31 cellular contexts compared by ENCODE assay signal in the genomic region with DNA sequence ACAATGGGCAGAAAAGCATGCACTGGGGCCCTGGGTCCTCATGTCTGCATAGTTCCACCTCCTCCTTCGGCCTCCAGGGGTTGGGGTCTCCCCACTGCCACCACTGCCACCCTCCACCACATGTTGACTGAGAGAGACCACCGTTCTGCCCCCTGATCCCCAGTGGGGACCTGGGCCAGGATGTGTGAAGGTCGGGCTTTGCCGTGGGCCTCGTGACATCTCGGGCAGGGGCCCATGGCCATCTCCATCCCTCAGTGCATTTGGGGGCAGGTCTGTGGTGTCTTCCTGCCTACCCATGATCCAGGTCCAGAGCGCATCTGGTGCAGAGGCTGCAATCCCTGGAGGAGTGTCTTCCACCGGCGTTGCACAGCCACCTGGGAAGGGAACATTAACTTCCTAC.
"Had no signal": no experiment of that assay in that cellular context is flagged by ENCODE, and none has a peak within 500 bp of the region (broad histone marks: within the 10 kb centered on the region; RNA-seq: fewer than 3 reads in every experiment).

No MANE protein-coding gene starts in this region.

- H3K9me3 ChIP-seq: body of pancreas, breast epithelium had no signal

- H3K27me3 ChIP-seq: body of pancreas, brain microvascular endothelial cell, breast epithelium had no signal

- DNase-seq: activated CD4-positive, alpha-beta memory T cell treated with anti-CD3 and anti-CD28 coated beads for 36 hours; activated CD4-positive, alpha-beta T cell treated with anti-CD3 and anti-CD28 coated beads for 4 hours; activated CD4-positive, alpha-beta T cell treated with anti-CD3 and anti-CD28 coated beads, Interleukin-2, amount 50 U/mL, for 1 hour; activated CD4-positive, alpha-beta T cell treated with anti-CD3 and anti-CD28 coated beads, Interleukin-2, amount 50 U/mL, for 4 hours; activated CD4-positive, CD25-positive, alpha-beta regulatory T cell; activated CD8-positive, alpha-beta memory T cell treated with anti-CD3 and anti-CD28 coated beads, Interleukin-2, amount 50 U/mL, for 4 hours; activated CD8-positive, alpha-beta T cell treated with anti-CD3 and anti-CD28 coated beads for 36 hours; activated effector memory CD4-positive, alpha-beta T cell treated with Interleukin-2 at 50 U/mL for 16 hours; activated gamma-delta T cell; activated naive CD4-positive, alpha-beta T cell treated with anti-CD3 and anti-CD28 coated beads, Interleukin-2, amount 10 ng/mL, durations not matched to agents 7 days and 5 days; activated naive CD4-positive, alpha-beta T cell treated with Interleukin-2 at 50 U/mL for 16 hours; activated naive CD8-positive, alpha-beta T cell treated with anti-CD3 and anti-CD28 coated beads, Interleukin-2, amount 10 ng/mL, durations not matched to agents 7 days and 5 days; activated naive CD8-positive, alpha-beta T cell treated with anti-CD3 and anti-CD28 coated beads, Interleukin-2, amount 50 U/mL, for 24 hours; activated T-cell treated with anti-CD3 and anti-CD28 coated beads for 4 hours; activated T-cell treated with anti-CD3 and anti-CD28 coated beads, Interleukin-2, amount 50 U/mL, for 1 hour; activated T-cell treated with anti-CD3 and anti-CD28 coated beads, Interleukin-2, amount 50 U/mL, for 48 hours; amygdala; anterior cingulate cortex; body of pancreas; brain microvascular endothelial cell; central memory CD4-positive, alpha-beta T cell; SW 1271; T-helper 1 cell; T-helper 2 cell; T-helper 9 cell; WERI-Rb-1 had no signal

- H3K36me3 ChIP-seq: brain microvascular endothelial cell, breast epithelium, WERI-Rb-1 had no signal

- H3K27ac ChIP-seq: body of pancreas, brain microvascular endothelial cell, breast epithelium, WERI-Rb-1 had no signal

- FAIRE-seq: astrocyte, TTC549 had no signal

- H3K4me1 ChIP-seq: body of pancreas, breast epithelium had no signal

- ATAC-seq: activated CD4-positive, CD25-positive, alpha-beta regulatory T cell treated with anti-CD3 and anti-CD28 coated beads, Interleukin-2, amount 50 U/mL, for 24 hours; activated CD8-positive, alpha-beta T cell treated with anti-CD3 and anti-CD28 coated beads for 36 hours; activated naive CD8-positive, alpha-beta T cell treated with anti-CD3 and anti-CD28 coated beads, Interleukin-2, amount 50 U/mL, for 24 hours; body of pancreas; WTC11 had no signal

- H3K4me3 ChIP-seq: body of pancreas, breast epithelium had no signal
